1 cellular context compared by ENCODE assay signal in genomic region chr17:59723607-59724006, GRCh38.
TF ChIP-seq lines count a peak whose summit lies in the region.

No MANE protein-coding gene starts in this region.

TF ChIP-seq in SK-N-SH, 30 proteins besides CTCF, POLR2A, EP300 and RAD21:
- TF ChIP-seq RFX5 (IDR thresholded peaks at IDR 0.05; ENCODE audit: low read length): no peak
- no peak for TF ChIP-seq FOXJ3 (CRISPR knock-in tag; IDR thresholded peaks at IDR 0.05)
